In genomic region chr15:30080816-30081215, GRCh38 we compare ENCODE assay signal across 10 cellular contexts. TPM values are rescaled to one million over a fixed set of nuclear protein-coding genes. Genes with fewer than 3 reads are reported as not detected.
DNase-seq lines count a peak whose midpoint lies in the region; FAIRE-seq and TF ChIP-seq lines count a peak whose summit lies in the region.
"Not testable (repeated sequence)": the region's sequence is repeated elsewhere in the genome, so short reads cannot be mapped to it uniquely, and the experiment has no call there.
"Had no signal": no experiment of that assay in that cellular context is flagged by ENCODE, and none has a peak within 500 bp of the region (broad histone marks: within the 10 kb centered on the region; RNA-seq: fewer than 3 reads in every experiment).

No MANE protein-coding gene starts in this region.

- H3K79me2 ChIP-seq in astrocyte (ENCODE audit: insufficient read depth, low read length): not testable (repeated sequence)

- H3K4me3 Mint-ChIP-seq in astrocyte (ENCODE audit: unreplicated experiment): not testable (repeated sequence)

- H3K4me3 ChIP-seq in astrocyte (ENCODE audit: insufficient read depth, low read depth, low read length); foreskin fibroblast (ENCODE audit: low read depth in 1 of 2, low read length in 2 of 2): not testable (repeated sequence)

- not testable (repeated sequence) for H3K27me3 Mint-ChIP-seq in astrocyte (ENCODE audit: low read depth, unreplicated experiment)

- H3K4me1 Mint-ChIP-seq in astrocyte (ENCODE audit: low read depth, unreplicated experiment): peaks cover 10% of the 10 kb centered on the region

- not testable (repeated sequence) for FAIRE-seq in astrocyte (lab: Jason Lieb, UNC)

- H3K36me3 ChIP-seq in astrocyte (ENCODE audit: insufficient read depth, low read length): not testable (repeated sequence)

- not testable (repeated sequence) for H3K27ac ChIP-seq in astrocyte (ENCODE audit: low read depth, low read length)

- H3K27ac Mint-ChIP-seq in astrocyte (ENCODE audit: unreplicated experiment): peak overlapping the region; percentile 72

- not testable (repeated sequence) for H3K27me3 ChIP-seq in astrocyte (ENCODE audit: insufficient read depth, low read length)

- H3K9me3 ChIP-seq in astrocyte (ENCODE audit: insufficient read depth, low read depth, low read length): not testable (repeated sequence)

- TF ChIP-seq CTCF in astrocyte (IDR thresholded peaks at IDR 0.05; ENCODE audit: insufficient read depth, low read depth, low read length); foreskin fibroblast (IDR thresholded peaks at IDR 0.05; ENCODE audit: low read depth, low read length): not testable (repeated sequence)

- not testable (repeated sequence) for H3K9me3 Mint-ChIP-seq in astrocyte (ENCODE audit: unreplicated experiment)

- H4K20me1 ChIP-seq in astrocyte (ENCODE audit: insufficient read depth, low read length): not testable (repeated sequence)

- not testable (repeated sequence) for H3K4me1 ChIP-seq in astrocyte (ENCODE audit: insufficient read depth, low read length)

- not testable (repeated sequence) for H3K9ac ChIP-seq in astrocyte (ENCODE audit: low read length)

- H3K4me2 ChIP-seq in astrocyte (ENCODE audit: low read length): not testable (repeated sequence)

- peak; percentile 11 for DNase-seq in AG08395 (ENCODE audit: low spot score)
- DNase-seq in GM03348 (ENCODE audit: low spot score): peak; percentile 19
- DNase-seq in M059J (ENCODE audit: low read depth): peak; percentile 77
- DNase-seq in astrocyte (ENCODE audit: low read depth): peak; percentile 54
- DNase-seq in dedifferentiated amniotic fluid mesenchymal stem cell (ENCODE audit: extremely low spot score): peak; percentile 59
- DNase-seq in foreskin fibroblast: peak; percentile 48 to 70
- DNase-seq in renal cortical epithelial cell (ENCODE audit: low read depth): peak; percentile 90

- not testable (repeated sequence) for H2AFZ ChIP-seq in astrocyte (ENCODE audit: low read depth, low read length)

- H3K36me3 Mint-ChIP-seq in astrocyte (ENCODE audit: low read depth, unreplicated experiment): not testable (repeated sequence)

RNA-seq across cellular contexts. Expression of gene GOLGA8J, which starts 1.9 kb away (rescaled TPM):
- total RNA-seq in M059J (2014; rRNA removed; shearing (Covaris generic)): 0.34 TPM in 1 of 2 replicates, not detected in the other
- total RNA-seq in astrocyte (0.67 TPM in 1 of 2 replicates, not detected in the other), renal cortical epithelial cell (0.10 TPM in 1 of 2 replicates, not detected in the other)
- total RNA-seq: CD8-positive, alpha-beta T cell; K562; OCI-LY7 had no signal

RNA-seq across cellular contexts. Expression of gene GOLGA8T, which starts 54.0 kb away (rescaled TPM):
- total RNA-seq in M059J (2014; rRNA removed; shearing (Covaris generic)): not detected in 2 replicates
- 0.32 TPM in 1 of 2 replicates, not detected in the other for total RNA-seq in astrocyte
- 0.30 TPM in 1 of 2 replicates, not detected in the other for total RNA-seq in renal cortical epithelial cell
- total RNA-seq: K562, OCI-LY7 had no signal

Comparison
In these comparisons a context has a peak if more than half of its experiments do, and no peak if none do; other contexts are left out.
1. DNase-seq: peak in every context shown above with its lines; median percentile 90 in renal cortical epithelial cell; 77 in M059J; 59 in dedifferentiated amniotic fluid mesenchymal stem cell; 59 in foreskin fibroblast; 54 in astrocyte; 19 in GM03348; 11 in AG08395.